ENCODE assay signal across 28 cellular contexts in the genomic region with DNA sequence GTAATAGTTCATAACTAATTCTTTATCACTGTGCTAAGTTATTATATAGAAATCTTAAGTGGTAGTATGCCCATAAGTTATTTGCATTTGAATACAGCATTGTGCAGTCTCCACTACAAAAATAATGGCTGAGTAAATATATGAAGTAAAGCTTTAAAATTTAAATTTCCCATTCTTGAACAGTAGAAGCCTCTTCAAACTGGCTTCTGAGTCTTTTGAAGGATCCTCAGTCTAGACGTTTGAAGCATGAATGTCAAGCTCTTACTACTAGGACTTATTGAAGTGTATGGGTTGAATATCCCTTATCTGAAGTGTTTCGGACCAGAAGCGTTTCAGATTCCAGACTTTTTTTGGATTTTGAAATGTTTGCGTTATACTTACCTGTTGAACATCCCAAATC.
"Had no signal": no experiment of that assay in that cellular context is flagged by ENCODE, and none has a peak within 500 bp of the region (broad histone marks: within the 10 kb centered on the region; RNA-seq: fewer than 3 reads in every experiment).

No MANE protein-coding gene starts in this region.

- H3K9me3 ChIP-seq: ascending aorta had no signal

- H3K4me3 ChIP-seq: ascending aorta, coronary artery, dorsolateral prefrontal cortex had no signal

- H3K27me3 ChIP-seq: ascending aorta, dorsolateral prefrontal cortex had no signal

- DNase-seq: activated CD4-positive, alpha-beta memory T cell treated with anti-CD3 and anti-CD28 coated beads for 36 hours; activated CD4-positive, alpha-beta T cell treated with anti-CD3 and anti-CD28 coated beads for 36 hours; activated CD4-positive, alpha-beta T cell treated with anti-CD3 and anti-CD28 coated beads, Interleukin-2, amount 10 ng/mL, durations not matched to agents 24 days and 14 days; activated CD4-positive, CD25-positive, alpha-beta regulatory T cell; activated CD4-positive, CD25-positive, alpha-beta regulatory T cell treated with anti-CD3 and anti-CD28 coated beads, Interleukin-2, amount 50 U/mL, for 72 hours; activated CD8-positive, alpha-beta memory T cell treated with anti-CD3 and anti-CD28 coated beads, Interleukin-2, amount 10 ng/mL, durations not matched to agents 7 days and 5 days; activated CD8-positive, alpha-beta memory T cell treated with anti-CD3 and anti-CD28 coated beads, Interleukin-2, amount 50 U/mL, for 4 hours; activated CD8-positive, alpha-beta T cell treated with anti-CD3 and anti-CD28 coated beads, Interleukin-2, amount 10 ng/mL, durations not matched to agents 7 days and 5 days; activated effector memory CD4-positive, alpha-beta T cell treated with anti-CD3 and anti-CD28 coated beads, Interleukin-2, amount 50 U/mL, for 16 hours; activated naive CD4-positive, alpha-beta T cell; activated naive CD4-positive, alpha-beta T cell treated with anti-CD3 and anti-CD28 coated beads, Interleukin-2, amount 50 U/mL, for 16 hours; activated naive CD8-positive, alpha-beta T cell treated with anti-CD3 and anti-CD28 coated beads for 36 hours; activated T-cell treated with anti-CD3 and anti-CD28 coated beads, Interleukin-2, amount 50 U/mL, for 1 hour; activated T-cell treated with anti-CD3 and anti-CD28 coated beads, Interleukin-2, amount 50 U/mL, for 48 hours; dorsolateral prefrontal cortex; effector memory CD4-positive, alpha-beta T cell; endodermal cell; foreskin fibroblast; head of caudate nucleus; T-helper 2 cell had no signal

- H3K4me3 Mint-ChIP-seq: activated CD4-positive, alpha-beta memory T cell treated with anti-CD3 and anti-CD28 coated beads for 36 hours; activated CD4-positive, alpha-beta T cell treated with anti-CD3 and anti-CD28 coated beads for 36 hours; activated CD4-positive, alpha-beta T cell treated with anti-CD3 and anti-CD28 coated beads, Interleukin-2, amount 10 ng/mL, durations not matched to agents 24 days and 14 days; activated CD8-positive, alpha-beta memory T cell treated with anti-CD3 and anti-CD28 coated beads, Interleukin-2, amount 10 ng/mL, durations not matched to agents 7 days and 5 days; activated CD8-positive, alpha-beta T cell treated with anti-CD3 and anti-CD28 coated beads, Interleukin-2, amount 10 ng/mL, durations not matched to agents 7 days and 5 days; activated naive CD8-positive, alpha-beta T cell treated with anti-CD3 and anti-CD28 coated beads for 36 hours; activated T-helper 1 cell treated with anti-CD3 and anti-CD28 coated beads, Interleukin-12 subunit alpha, Interleukin-12 subunit beta, Interleukin-2, Interleukin-4 antibody, amounts not matched to agents 30 ng/mL and 10 ng/mL and 1 ng/mL, durations not matched to agents 14 hours and 24 hours and 36 hours; brain; central memory CD8-positive, alpha-beta T cell; dendritic cell treated with granulocyte-macrophage colony-stimulating factor and Interleukin-4, amounts not matched to agents 40 ng/mL and 50 ng/mL, for 4 days; endodermal cell had no signal

- H3K27ac ChIP-seq: ascending aorta, coronary artery, dorsolateral prefrontal cortex, VCaP had no signal

- H3K27me3 Mint-ChIP-seq: activated CD4-positive, alpha-beta memory T cell treated with anti-CD3 and anti-CD28 coated beads for 36 hours; activated CD4-positive, alpha-beta T cell treated with anti-CD3 and anti-CD28 coated beads for 36 hours; activated CD4-positive, alpha-beta T cell treated with anti-CD3 and anti-CD28 coated beads, Interleukin-2, amount 10 ng/mL, durations not matched to agents 24 days and 14 days; activated CD8-positive, alpha-beta memory T cell treated with anti-CD3 and anti-CD28 coated beads, Interleukin-2, amount 10 ng/mL, durations not matched to agents 7 days and 5 days; activated naive CD8-positive, alpha-beta T cell treated with anti-CD3 and anti-CD28 coated beads for 36 hours; brain; central memory CD8-positive, alpha-beta T cell; dendritic cell treated with granulocyte-macrophage colony-stimulating factor and Interleukin-4, amounts not matched to agents 40 ng/mL and 50 ng/mL, for 4 days had no signal

- H3K9me3 Mint-ChIP-seq: activated CD4-positive, alpha-beta memory T cell treated with anti-CD3 and anti-CD28 coated beads for 36 hours; activated CD4-positive, alpha-beta T cell treated with anti-CD3 and anti-CD28 coated beads, Interleukin-2, amount 10 ng/mL, durations not matched to agents 24 days and 14 days; activated naive CD8-positive, alpha-beta T cell treated with anti-CD3 and anti-CD28 coated beads for 36 hours; activated T-helper 1 cell treated with anti-CD3 and anti-CD28 coated beads, Interleukin-12 subunit alpha, Interleukin-12 subunit beta, Interleukin-2, Interleukin-4 antibody, amounts not matched to agents 30 ng/mL and 10 ng/mL and 1 ng/mL, durations not matched to agents 14 hours and 24 hours and 36 hours; activated T-helper 2 cell treated with anti-CD3 and anti-CD28 coated beads, Interferon-gamma antibody, Interleukin-2, Interleukin-4, amounts not matched to agents 10 μg/mL and 5 μg/mL and 100 μg/mL, durations not matched to agents 14 hours and 24 hours and 36 hours; brain; central memory CD8-positive, alpha-beta T cell; dendritic cell treated with granulocyte-macrophage colony-stimulating factor and Interleukin-4, amounts not matched to agents 40 ng/mL and 50 ng/mL, for 4 days; endodermal cell had no signal

- H3K27ac Mint-ChIP-seq: activated CD4-positive, alpha-beta memory T cell treated with anti-CD3 and anti-CD28 coated beads for 36 hours; activated CD4-positive, alpha-beta T cell treated with anti-CD3 and anti-CD28 coated beads for 36 hours; activated CD4-positive, alpha-beta T cell treated with anti-CD3 and anti-CD28 coated beads, Interleukin-2, amount 10 ng/mL, durations not matched to agents 24 days and 14 days; activated CD8-positive, alpha-beta memory T cell treated with anti-CD3 and anti-CD28 coated beads, Interleukin-2, amount 10 ng/mL, durations not matched to agents 7 days and 5 days; activated CD8-positive, alpha-beta T cell treated with anti-CD3 and anti-CD28 coated beads, Interleukin-2, amount 10 ng/mL, durations not matched to agents 7 days and 5 days; activated naive CD8-positive, alpha-beta T cell treated with anti-CD3 and anti-CD28 coated beads for 36 hours; activated T-helper 1 cell treated with anti-CD3 and anti-CD28 coated beads, Interleukin-12 subunit alpha, Interleukin-12 subunit beta, Interleukin-2, Interleukin-4 antibody, amounts not matched to agents 30 ng/mL and 10 ng/mL and 1 ng/mL, durations not matched to agents 14 hours and 24 hours and 36 hours; activated T-helper 2 cell treated with anti-CD3 and anti-CD28 coated beads, Interferon-gamma antibody, Interleukin-2, Interleukin-4, amounts not matched to agents 10 μg/mL and 5 μg/mL and 100 μg/mL, durations not matched to agents 14 hours and 24 hours and 36 hours; brain; dendritic cell treated with granulocyte-macrophage colony-stimulating factor and Interleukin-4, amounts not matched to agents 40 ng/mL and 50 ng/mL, for 4 days; endodermal cell had no signal

- H3K4me1 Mint-ChIP-seq: endodermal cell had no signal
